ENCODE assay signal across 29 cellular contexts in the genomic region with DNA sequence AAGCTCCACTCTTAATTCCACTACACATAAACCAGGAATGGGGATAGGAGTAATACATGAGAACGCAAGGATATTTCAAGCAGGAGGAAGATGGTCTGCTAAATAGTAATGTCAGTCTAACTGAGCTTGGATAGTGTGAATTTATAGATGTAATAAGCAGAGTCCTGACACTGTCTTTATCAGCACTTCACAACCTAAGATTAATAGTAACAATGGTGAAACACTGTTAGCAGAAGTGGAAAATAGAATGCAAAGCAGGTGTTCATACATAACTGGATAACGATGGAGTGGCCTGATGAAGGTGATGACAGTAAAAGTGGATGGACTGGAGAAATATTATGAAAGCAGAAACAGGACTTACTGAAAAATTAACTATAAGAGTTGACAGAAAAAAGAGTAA.
"Had no signal": no experiment of that assay in that cellular context is flagged by ENCODE, and none has a peak within 500 bp of the region (broad histone marks: within the 10 kb centered on the region; RNA-seq: fewer than 3 reads in every experiment).

No MANE protein-coding gene starts in this region.

- H2AFZ ChIP-seq: neural progenitor cell had no signal

- H3K27ac ChIP-seq: neural progenitor cell, neutrophil, ovary, sigmoid colon, spleen, suprapubic skin, thoracic aorta, tibial artery, upper lobe of right lung had no signal

- H3K9ac ChIP-seq: neural progenitor cell had no signal

- H3K27me3 ChIP-seq: neural progenitor cell, neutrophil, ovary, sigmoid colon, spleen, suprapubic skin, tibial artery, upper lobe of right lung had no signal

- ATAC-seq: left lobe of liver; natural killer cell; stimulated activated effector memory CD8-positive, alpha-beta T cell treated with anti-CD3 and anti-CD28 coated beads, Interleukin-12 subunit alpha, Interleukin-12 subunit beta, amount 100 ng/mL, for 72 hours; upper lobe of right lung had no signal

- H3K4me1 Mint-ChIP-seq: mesothelial cell of epicardium; neural progenitor cell; stimulated activated effector memory CD8-positive, alpha-beta T cell treated with anti-CD3 and anti-CD28 coated beads, Interleukin-12 subunit alpha, Interleukin-12 subunit beta, amount 100 ng/mL, for 72 hours had no signal

- H3K4me3 ChIP-seq: lung, neural progenitor cell, ovary, sigmoid colon, spleen, suprapubic skin, thoracic aorta, tibial artery, upper lobe of right lung had no signal

- H3K36me3 Mint-ChIP-seq: stimulated activated effector memory CD8-positive, alpha-beta T cell treated with anti-CD3 and anti-CD28 coated beads, Interleukin-12 subunit alpha, Interleukin-12 subunit beta, amount 100 ng/mL, for 72 hours had no signal

- H3K9me3 ChIP-seq: neutrophil, ovary, sigmoid colon, suprapubic skin, thoracic aorta, tibial artery, upper lobe of right lung had no signal

- H3K4me3 Mint-ChIP-seq: immature natural killer cell; mesothelial cell of epicardium; naive B cell; natural killer cell; nephron progenitor cell; neural progenitor cell; stimulated activated effector memory CD8-positive, alpha-beta T cell treated with anti-CD3 and anti-CD28 coated beads, Interleukin-12 subunit alpha, Interleukin-12 subunit beta, amount 100 ng/mL, for 72 hours; stimulated activated naive CD8-positive, alpha-beta T cell treated with anti-CD3 and anti-CD28 coated beads, Interleukin-15, Interleukin-2, amounts not matched to agents 100 ng/mL and 50 ng/mL, for 24 hours had no signal

- H3K36me3 ChIP-seq: neutrophil, ovary, sigmoid colon, suprapubic skin, thoracic aorta, tibial artery, upper lobe of right lung had no signal

- FAIRE-seq: islet of Langerhans, small intestine, urothelium cell line had no signal

- DNase-seq: hypothalamus; immature natural killer cell; mesendoderm; naive B cell; natural killer cell; nephron progenitor cell; occipital lobe; ovary; right cardiac atrium; sigmoid colon; small intestine; spleen; stimulated activated CD4-positive, alpha-beta T cell treated with anti-CD3 and anti-CD28 coated beads, Interleukin-4, amount 100 ng/mL, for 24 hours; stimulated activated naive CD4-positive, alpha-beta T cell; tibial artery; trophoblast cell; upper lobe of right lung had no signal

- H3K27ac Mint-ChIP-seq: mesothelial cell of epicardium; natural killer cell; nephron progenitor cell; neural progenitor cell; progenitor cell of endocrine pancreas; stimulated activated effector memory CD8-positive, alpha-beta T cell treated with anti-CD3 and anti-CD28 coated beads, Interleukin-12 subunit alpha, Interleukin-12 subunit beta, amount 100 ng/mL, for 72 hours; stimulated activated naive CD8-positive, alpha-beta T cell treated with anti-CD3 and anti-CD28 coated beads, Interleukin-15, Interleukin-2, amounts not matched to agents 100 ng/mL and 50 ng/mL, for 24 hours had no signal

- H3K4me2 ChIP-seq: neural progenitor cell had no signal

- H3K27me3 Mint-ChIP-seq: naive B cell; progenitor cell of endocrine pancreas; stimulated activated naive CD8-positive, alpha-beta T cell treated with anti-CD3 and anti-CD28 coated beads, Interleukin-15, Interleukin-2, amounts not matched to agents 100 ng/mL and 50 ng/mL, for 24 hours had no signal

- H3K4me1 ChIP-seq: neural progenitor cell, suprapubic skin, upper lobe of right lung had no signal
